1 cellular context compared by ENCODE assay signal in the genomic region with DNA sequence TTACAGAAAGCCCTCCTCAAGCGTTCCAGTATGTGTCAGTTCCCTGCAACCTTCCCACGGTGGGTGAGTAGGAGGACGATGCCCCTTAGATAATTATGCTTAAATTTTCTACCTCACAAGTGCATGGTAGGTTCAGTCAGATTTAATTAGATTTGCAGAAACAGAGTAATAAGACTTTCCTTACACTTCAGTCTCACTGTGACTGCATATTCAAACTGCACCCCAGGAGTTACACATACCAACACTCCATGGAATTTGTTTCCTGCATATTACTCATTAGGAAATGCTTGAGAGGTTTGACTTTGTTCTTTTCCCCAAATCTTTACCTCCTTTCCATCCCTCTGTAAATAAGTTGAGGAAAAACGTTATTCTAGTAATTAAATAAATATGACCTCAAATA.
TF ChIP-seq lines count a peak whose summit lies in the region.

No MANE protein-coding gene starts in this region.

TF ChIP-seq in HepG2, 621 proteins besides CTCF, POLR2A, EP300 and RAD21 (continued from another document):
- TF ChIP-seq, protein P1, sequence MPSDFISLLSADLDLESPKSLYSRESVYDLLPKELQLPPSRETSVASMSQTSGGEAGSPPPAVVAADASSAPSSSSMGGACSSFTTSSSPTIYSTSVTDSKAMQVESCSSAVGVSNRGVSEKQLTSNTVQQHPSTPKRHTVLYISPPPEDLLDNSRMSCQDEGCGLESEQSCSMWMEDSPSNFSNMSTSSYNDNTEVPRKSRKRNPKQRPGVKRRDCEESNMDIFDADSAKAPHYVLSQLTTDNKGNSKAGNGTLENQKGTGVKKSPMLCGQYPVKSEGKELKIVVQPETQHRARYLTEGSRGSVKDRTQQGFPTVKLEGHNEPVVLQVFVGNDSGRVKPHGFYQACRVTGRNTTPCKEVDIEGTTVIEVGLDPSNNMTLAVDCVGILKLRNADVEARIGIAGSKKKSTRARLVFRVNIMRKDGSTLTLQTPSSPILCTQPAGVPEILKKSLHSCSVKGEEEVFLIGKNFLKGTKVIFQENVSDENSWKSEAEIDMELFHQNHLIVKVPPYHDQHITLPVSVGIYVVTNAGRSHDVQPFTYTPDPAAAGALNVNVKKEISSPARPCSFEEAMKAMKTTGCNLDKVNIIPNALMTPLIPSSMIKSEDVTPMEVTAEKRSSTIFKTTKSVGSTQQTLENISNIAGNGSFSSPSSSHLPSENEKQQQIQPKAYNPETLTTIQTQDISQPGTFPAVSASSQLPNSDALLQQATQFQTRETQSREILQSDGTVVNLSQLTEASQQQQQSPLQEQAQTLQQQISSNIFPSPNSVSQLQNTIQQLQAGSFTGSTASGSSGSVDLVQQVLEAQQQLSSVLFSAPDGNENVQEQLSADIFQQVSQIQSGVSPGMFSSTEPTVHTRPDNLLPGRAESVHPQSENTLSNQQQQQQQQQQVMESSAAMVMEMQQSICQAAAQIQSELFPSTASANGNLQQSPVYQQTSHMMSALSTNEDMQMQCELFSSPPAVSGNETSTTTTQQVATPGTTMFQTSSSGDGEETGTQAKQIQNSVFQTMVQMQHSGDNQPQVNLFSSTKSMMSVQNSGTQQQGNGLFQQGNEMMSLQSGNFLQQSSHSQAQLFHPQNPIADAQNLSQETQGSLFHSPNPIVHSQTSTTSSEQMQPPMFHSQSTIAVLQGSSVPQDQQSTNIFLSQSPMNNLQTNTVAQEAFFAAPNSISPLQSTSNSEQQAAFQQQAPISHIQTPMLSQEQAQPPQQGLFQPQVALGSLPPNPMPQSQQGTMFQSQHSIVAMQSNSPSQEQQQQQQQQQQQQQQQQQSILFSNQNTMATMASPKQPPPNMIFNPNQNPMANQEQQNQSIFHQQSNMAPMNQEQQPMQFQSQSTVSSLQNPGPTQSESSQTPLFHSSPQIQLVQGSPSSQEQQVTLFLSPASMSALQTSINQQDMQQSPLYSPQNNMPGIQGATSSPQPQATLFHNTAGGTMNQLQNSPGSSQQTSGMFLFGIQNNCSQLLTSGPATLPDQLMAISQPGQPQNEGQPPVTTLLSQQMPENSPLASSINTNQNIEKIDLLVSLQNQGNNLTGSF (CRISPR knock-in tag; IDR thresholded peaks at IDR 0.05), result no peak
- TF ChIP-seq, protein P2, sequence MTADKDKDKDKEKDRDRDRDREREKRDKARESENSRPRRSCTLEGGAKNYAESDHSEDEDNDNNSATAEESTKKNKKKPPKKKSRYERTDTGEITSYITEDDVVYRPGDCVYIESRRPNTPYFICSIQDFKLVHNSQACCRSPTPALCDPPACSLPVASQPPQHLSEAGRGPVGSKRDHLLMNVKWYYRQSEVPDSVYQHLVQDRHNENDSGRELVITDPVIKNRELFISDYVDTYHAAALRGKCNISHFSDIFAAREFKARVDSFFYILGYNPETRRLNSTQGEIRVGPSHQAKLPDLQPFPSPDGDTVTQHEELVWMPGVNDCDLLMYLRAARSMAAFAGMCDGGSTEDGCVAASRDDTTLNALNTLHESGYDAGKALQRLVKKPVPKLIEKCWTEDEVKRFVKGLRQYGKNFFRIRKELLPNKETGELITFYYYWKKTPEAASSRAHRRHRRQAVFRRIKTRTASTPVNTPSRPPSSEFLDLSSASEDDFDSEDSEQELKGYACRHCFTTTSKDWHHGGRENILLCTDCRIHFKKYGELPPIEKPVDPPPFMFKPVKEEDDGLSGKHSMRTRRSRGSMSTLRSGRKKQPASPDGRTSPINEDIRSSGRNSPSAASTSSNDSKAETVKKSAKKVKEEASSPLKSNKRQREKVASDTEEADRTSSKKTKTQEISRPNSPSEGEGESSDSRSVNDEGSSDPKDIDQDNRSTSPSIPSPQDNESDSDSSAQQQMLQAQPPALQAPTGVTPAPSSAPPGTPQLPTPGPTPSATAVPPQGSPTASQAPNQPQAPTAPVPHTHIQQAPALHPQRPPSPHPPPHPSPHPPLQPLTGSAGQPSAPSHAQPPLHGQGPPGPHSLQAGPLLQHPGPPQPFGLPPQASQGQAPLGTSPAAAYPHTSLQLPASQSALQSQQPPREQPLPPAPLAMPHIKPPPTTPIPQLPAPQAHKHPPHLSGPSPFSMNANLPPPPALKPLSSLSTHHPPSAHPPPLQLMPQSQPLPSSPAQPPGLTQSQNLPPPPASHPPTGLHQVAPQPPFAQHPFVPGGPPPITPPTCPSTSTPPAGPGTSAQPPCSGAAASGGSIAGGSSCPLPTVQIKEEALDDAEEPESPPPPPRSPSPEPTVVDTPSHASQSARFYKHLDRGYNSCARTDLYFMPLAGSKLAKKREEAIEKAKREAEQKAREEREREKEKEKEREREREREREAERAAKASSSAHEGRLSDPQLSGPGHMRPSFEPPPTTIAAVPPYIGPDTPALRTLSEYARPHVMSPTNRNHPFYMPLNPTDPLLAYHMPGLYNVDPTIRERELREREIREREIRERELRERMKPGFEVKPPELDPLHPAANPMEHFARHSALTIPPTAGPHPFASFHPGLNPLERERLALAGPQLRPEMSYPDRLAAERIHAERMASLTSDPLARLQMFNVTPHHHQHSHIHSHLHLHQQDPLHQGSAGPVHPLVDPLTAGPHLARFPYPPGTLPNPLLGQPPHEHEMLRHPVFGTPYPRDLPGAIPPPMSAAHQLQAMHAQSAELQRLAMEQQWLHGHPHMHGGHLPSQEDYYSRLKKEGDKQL (CRISPR knock-in tag; IDR thresholded peaks at IDR 0.05; ENCODE audit: low read depth), result no peak
- no peak for TF ChIP-seq SMC3 (IDR thresholded peaks at IDR 0.05; ENCODE audit: low read length)
- TF ChIP-seq, protein P3, sequence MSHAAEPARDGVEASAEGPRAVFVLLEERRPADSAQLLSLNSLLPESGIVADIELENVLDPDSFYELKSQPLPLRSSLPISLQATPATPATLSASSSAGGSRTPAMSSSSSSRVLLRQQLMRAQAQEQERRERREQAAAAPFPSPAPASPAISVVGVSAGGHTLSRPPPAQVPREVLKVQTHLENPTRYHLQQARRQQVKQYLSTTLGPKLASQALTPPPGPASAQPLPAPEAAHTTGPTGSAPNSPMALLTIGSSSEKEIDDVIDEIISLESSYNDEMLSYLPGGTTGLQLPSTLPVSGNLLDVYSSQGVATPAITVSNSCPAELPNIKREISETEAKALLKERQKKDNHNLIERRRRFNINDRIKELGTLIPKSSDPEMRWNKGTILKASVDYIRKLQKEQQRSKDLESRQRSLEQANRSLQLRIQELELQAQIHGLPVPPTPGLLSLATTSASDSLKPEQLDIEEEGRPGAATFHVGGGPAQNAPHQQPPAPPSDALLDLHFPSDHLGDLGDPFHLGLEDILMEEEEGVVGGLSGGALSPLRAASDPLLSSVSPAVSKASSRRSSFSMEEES (CRISPR knock-in tag; IDR thresholded peaks at IDR 0.05), result no peak
- no peak for TF ChIP-seq ZNF660 (CRISPR knock-in tag; IDR thresholded peaks at IDR 0.05; ENCODE audit: borderline replicate concordance, low read depth)
- TF ChIP-seq TAF15 (IDR thresholded peaks at IDR 0.05; ENCODE audit: low read depth, low read length, poor library complexity, severe bottlenecking), result no peak
- TF ChIP-seq PRMT3 (CRISPR knock-in tag; IDR thresholded peaks at IDR 0.05; ENCODE audit: borderline replicate concordance, low read depth), result no peak
- TF ChIP-seq, protein P4, sequence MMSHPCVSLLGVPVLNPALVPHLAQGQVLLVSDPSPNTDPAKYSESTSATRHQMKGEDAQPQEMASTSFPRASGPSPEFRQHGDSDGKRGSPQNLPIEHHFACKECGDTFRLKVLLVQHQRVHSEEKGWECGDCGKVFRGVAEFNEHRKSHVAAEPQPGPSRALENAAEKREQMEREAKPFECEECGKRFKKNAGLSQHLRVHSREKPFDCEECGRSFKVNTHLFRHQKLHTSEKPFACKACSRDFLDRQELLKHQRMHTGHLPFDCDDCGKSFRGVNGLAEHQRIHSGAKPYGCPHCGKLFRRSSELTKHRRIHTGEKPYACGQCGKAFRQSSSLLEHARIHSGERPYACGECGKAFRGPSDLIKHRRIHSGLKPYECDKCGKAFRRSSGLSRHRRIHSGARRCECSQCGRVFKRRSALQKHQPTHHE (CRISPR knock-in tag; IDR thresholded peaks at IDR 0.05; ENCODE audit: borderline replicate concordance), result no peak
- TF ChIP-seq, protein P5, sequence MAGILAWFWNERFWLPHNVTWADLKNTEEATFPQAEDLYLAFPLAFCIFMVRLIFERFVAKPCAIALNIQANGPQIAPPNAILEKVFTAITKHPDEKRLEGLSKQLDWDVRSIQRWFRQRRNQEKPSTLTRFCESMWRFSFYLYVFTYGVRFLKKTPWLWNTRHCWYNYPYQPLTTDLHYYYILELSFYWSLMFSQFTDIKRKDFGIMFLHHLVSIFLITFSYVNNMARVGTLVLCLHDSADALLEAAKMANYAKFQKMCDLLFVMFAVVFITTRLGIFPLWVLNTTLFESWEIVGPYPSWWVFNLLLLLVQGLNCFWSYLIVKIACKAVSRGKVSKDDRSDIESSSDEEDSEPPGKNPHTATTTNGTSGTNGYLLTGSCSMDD (CRISPR knock-in tag; IDR thresholded peaks at IDR 0.05), result no peak
- no peak for TF ChIP-seq ZNF878 (CRISPR knock-in tag; IDR thresholded peaks at IDR 0.05)
- TF ChIP-seq, protein P6, sequence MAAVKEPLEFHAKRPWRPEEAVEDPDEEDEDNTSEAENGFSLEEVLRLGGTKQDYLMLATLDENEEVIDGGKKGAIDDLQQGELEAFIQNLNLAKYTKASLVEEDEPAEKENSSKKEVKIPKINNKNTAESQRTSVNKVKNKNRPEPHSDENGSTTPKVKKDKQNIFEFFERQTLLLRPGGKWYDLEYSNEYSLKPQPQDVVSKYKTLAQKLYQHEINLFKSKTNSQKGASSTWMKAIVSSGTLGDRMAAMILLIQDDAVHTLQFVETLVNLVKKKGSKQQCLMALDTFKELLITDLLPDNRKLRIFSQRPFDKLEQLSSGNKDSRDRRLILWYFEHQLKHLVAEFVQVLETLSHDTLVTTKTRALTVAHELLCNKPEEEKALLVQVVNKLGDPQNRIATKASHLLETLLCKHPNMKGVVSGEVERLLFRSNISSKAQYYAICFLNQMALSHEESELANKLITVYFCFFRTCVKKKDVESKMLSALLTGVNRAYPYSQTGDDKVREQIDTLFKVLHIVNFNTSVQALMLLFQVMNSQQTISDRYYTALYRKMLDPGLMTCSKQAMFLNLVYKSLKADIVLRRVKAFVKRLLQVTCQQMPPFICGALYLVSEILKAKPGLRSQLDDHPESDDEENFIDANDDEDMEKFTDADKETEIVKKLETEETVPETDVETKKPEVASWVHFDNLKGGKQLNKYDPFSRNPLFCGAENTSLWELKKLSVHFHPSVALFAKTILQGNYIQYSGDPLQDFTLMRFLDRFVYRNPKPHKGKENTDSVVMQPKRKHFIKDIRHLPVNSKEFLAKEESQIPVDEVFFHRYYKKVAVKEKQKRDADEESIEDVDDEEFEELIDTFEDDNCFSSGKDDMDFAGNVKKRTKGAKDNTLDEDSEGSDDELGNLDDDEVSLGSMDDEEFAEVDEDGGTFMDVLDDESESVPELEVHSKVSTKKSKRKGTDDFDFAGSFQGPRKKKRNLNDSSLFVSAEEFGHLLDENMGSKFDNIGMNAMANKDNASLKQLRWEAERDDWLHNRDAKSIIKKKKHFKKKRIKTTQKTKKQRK (IDR thresholded peaks at IDR 0.05; ENCODE audit: low read length), result no peak
TF ChIP-seq in HepG2: peak in this region for 0.
